19 cellular contexts compared by ENCODE assay signal in genomic region chr11:17185938-17186337, GRCh38. TPM values are rescaled to one million over a fixed set of nuclear protein-coding genes. Genes with fewer than 3 reads are reported as not detected.
A peak's percentile ranks its signal among the peaks of the same experiment; 100 is the strongest.
DNase-seq lines count a peak whose midpoint lies in the region; ATAC-seq and TF ChIP-seq lines count a peak whose summit lies in the region.
"Had no signal": no experiment of that assay in that cellular context is flagged by ENCODE, and none has a peak within 500 bp of the region (broad histone marks: within the 10 kb centered on the region; RNA-seq: fewer than 3 reads in every experiment).

No MANE protein-coding gene starts in this region.

- H3K4me1 Mint-ChIP-seq in T-helper 17 cell = peaks cover 20% of the 10 kb centered on the region

- H3K27ac Mint-ChIP-seq in T-helper 17 cell = peak overlapping the region; percentile 54

- peaks cover 11% of the 10 kb centered on the region for H3K4me1 ChIP-seq in cardiac muscle cell (ENCODE audit: low read depth)
- peaks cover 0 to 7% (median 0%) of the 10 kb centered on the region in 9 donors for H3K4me1 ChIP-seq in heart right ventricle
- H3K4me1 ChIP-seq in smooth muscle cell (ENCODE audit: low read depth) = peaks cover 6% of the 10 kb centered on the region
- H3K4me1 ChIP-seq: BE2C had no signal

- no peak overlapping the region for H2AFZ ChIP-seq in smooth muscle cell (ENCODE audit: low read depth)

- H3K4me2 ChIP-seq in smooth muscle cell = peak overlapping the region; percentile 18

- H3K4me3 ChIP-seq in cardiac muscle cell (no peak overlapping the region), heart right ventricle (no peak overlapping the region), epithelial cell of esophagus (ENCODE audit: low read length) (no peak overlapping the region), smooth muscle cell (no peak overlapping the region)

- H4K20me1 ChIP-seq in smooth muscle cell (ENCODE audit: low read depth) = peaks cover 86% of the 10 kb centered on the region

- no peak overlapping the region for H3K4me3 Mint-ChIP-seq in T-helper 17 cell

- H3K27me3 ChIP-seq in cardiac muscle cell (no peaks in the 10 kb centered on the region), heart right ventricle (no peaks in the 10 kb centered on the region), smooth muscle cell (ENCODE audit: low read depth) (no peaks in the 10 kb centered on the region)
- H3K27me3 ChIP-seq: BE2C had no signal

- H3K27me3 Mint-ChIP-seq in T-helper 17 cell = no peaks in the 10 kb centered on the region

- peaks cover 3% of the 10 kb centered on the region for H3K36me3 Mint-ChIP-seq in T-helper 17 cell (ENCODE audit: low read depth)

- peaks cover 80% of the 10 kb centered on the region for H3K79me2 ChIP-seq in smooth muscle cell (ENCODE audit: low read depth)

- H3F3A ChIP-seq in smooth muscle cell (ENCODE audit: low read depth) = no peaks in the 10 kb centered on the region

- no peak for ATAC-seq in heart right ventricle
- no peak for ATAC-seq in T-helper 17 cell
- ATAC-seq: HCT116 had no signal

- TF ChIP-seq CTCF in cardiac muscle cell (IDR thresholded peaks at IDR 0.05; ENCODE audit: low read depth, low read length) = no peak
- no peak for TF ChIP-seq CTCF in heart right ventricle (IDR thresholded peaks at IDR 0.05)
- TF ChIP-seq CTCF in epithelial cell of esophagus (IDR thresholded peaks at IDR 0.05; ENCODE audit: insufficient read depth, low read depth, low read length, missing control alignments) = no peak
- TF ChIP-seq CTCF in smooth muscle cell (IDR thresholded peaks at IDR 0.05; ENCODE audit: borderline replicate concordance, insufficient read depth, poor library complexity, severe bottlenecking) = no peak

- no peak for DNase-seq in cardiac muscle cell (ENCODE audit: low read depth in 1 of 2, low spot score in 1 of 2)
- DNase-seq in heart right ventricle = no peak
- DNase-seq in T-helper 17 cell = no peak
- peak; percentile 30 for DNase-seq in epithelial cell of esophagus (ENCODE audit: low read depth)
- no peak for DNase-seq in smooth muscle cell (lab: John Stamatoyannopoulos, UW; ENCODE audit: unreplicated experiment)
- DNase-seq in dedifferentiated amniotic fluid mesenchymal stem cell (ENCODE audit: extremely low spot score) = no peak
- no peak for DNase-seq in LoVo (ENCODE audit: low spot score)
- no peak for DNase-seq in NK-92 treated with Interleukin-12 subunit alpha and Interleukin-12 subunit beta, amount 100 ng/mL, for 24 hours (lab: John Stamatoyannopoulos, UW)
- DNase-seq: BE2C, GOT3, KG1, NCI-H1105, NCI-H146, NCI-H2029, NCI-H226, NCI-H510A treated with DMSO at 0.1 percent for 48 hours, NCI-H774, Right ventricle myocardium superior had no signal

- intact Hi-C loops in heart right ventricle (cut with DNase I) = no loop called here

- H3K9me3 ChIP-seq in cardiac muscle cell (ENCODE audit: low read depth) (no peaks in the 10 kb centered on the region), heart right ventricle (no peaks in the 10 kb centered on the region), T-helper 17 cell (ENCODE audit: control insufficient read depth, low read length, poor library complexity, severe bottlenecking) (no peaks in the 10 kb centered on the region), smooth muscle cell (replicated peaks; ENCODE audit: low read depth) (no peaks in the 10 kb centered on the region)
- H3K9me3 ChIP-seq: BE2C had no signal

- H3K36me3 ChIP-seq in cardiac muscle cell = no peaks in the 10 kb centered on the region
- peaks cover 0 to 34% (median 9%) of the 10 kb centered on the region in 9 donors for H3K36me3 ChIP-seq in heart right ventricle
- H3K36me3 ChIP-seq in smooth muscle cell (ENCODE audit: low read depth) = no peaks in the 10 kb centered on the region
- H3K36me3 ChIP-seq: BE2C had no signal

- 99 to 100% methylated on average over 2 of the region's 2 CpGs for WGBS in heart right ventricle, 2 donors
- WGBS in smooth muscle cell (ENCODE audit: low lambda C conversion rate) = 66% methylated on average over 2 of the region's 2 CpGs

- H3K27ac ChIP-seq in cardiac muscle cell (peak overlapping the region; percentile 1), heart right ventricle (no peak overlapping the region), smooth muscle cell (ENCODE audit: low read depth) (peak overlapping the region; percentile 53)

- no peak overlapping the region for H3K9ac ChIP-seq in smooth muscle cell (ENCODE audit: low read depth)

RNA-seq across cellular contexts. Expression of gene PIK3C2A, which starts 21.8 kb away (rescaled TPM):
- total RNA-seq in cardiac muscle cell (32.0 and 54.6 TPM in 2 replicates), heart right ventricle (10 to 100 TPM; 29.9 to 43.7 (median 32.7) TPM), T-helper 17 cell (10 to 100 TPM; 33.0 to 42.0 TPM), smooth muscle cell (50.6 and 58.8 TPM in 2 replicates)
- polyA plus RNA-seq in cardiac muscle cell (20.7 and 23.2 TPM in 2 replicates), heart right ventricle (10 to 100 TPM in 1 of 2 donors, 1 to 10 TPM in 1; 6.7 to 17.9 TPM), smooth muscle cell (10.0 and 13.6 TPM in 2 replicates)

Comparison
In these comparisons a context has a peak if more than half of its experiments do, and no peak if none do; other contexts are left out.
1. H3K27ac ChIP-seq: peak in cardiac muscle cell (single experiment) and smooth muscle cell (single experiment); none in heart right ventricle (0 of 10).